8 cellular contexts compared by ENCODE assay signal in genomic region chr5:35803221-35803651, GRCh38. TPM values are rescaled to one million over a fixed set of nuclear protein-coding genes. Genes with fewer than 3 reads are reported as not detected.
A peak's percentile ranks its signal among the peaks of the same experiment; 100 is the strongest.
DNase-seq lines count a peak whose midpoint lies in the region; ATAC-seq and TF ChIP-seq lines count a peak whose summit lies in the region.

No MANE protein-coding gene starts in this region.

- H3K4me3 ChIP-seq in fibroblast of mammary gland (ENCODE audit: control insufficient read depth, low read depth, low read length) = no peak overlapping the region

- TF ChIP-seq CTCF in fibroblast of mammary gland (conservative IDR thresholded peaks at IDR 0.05; ENCODE audit: control insufficient read depth, insufficient read depth, low read depth, low read length) (no peak), omental fat pad (IDR thresholded peaks at IDR 0.05) (no peak)

- DNase-seq in Right ventricle myocardium inferior (ENCODE audit: missing footprints) = no peak
- DNase-seq in cardiac septum (ENCODE audit: low spot score) = no peak
- DNase-seq in SK-N-DZ (ENCODE audit: low spot score) = peak; percentile 70
- peak; percentile 72 for DNase-seq in fibroblast of mammary gland (ENCODE audit: low read depth)
- no peak for DNase-seq in omental fat pad (ENCODE audit: low spot score)
- DNase-seq in stimulated activated naive CD4-positive, alpha-beta T cell (lab: John Stamatoyannopoulos, UW) = no peak
- no peak for DNase-seq in germinal center (ENCODE audit: low spot score)

- intact Hi-C loops in Right ventricle myocardium inferior (cut with DNase I) = no loop called here
- intact Hi-C loops in cardiac septum (cut with DNase I) = no loop called here

- peak; percentile 34 for ATAC-seq in Right ventricle myocardium inferior
- ATAC-seq in omental fat pad (ENCODE audit: low FRiP score) = peak; percentile 32
- ATAC-seq in HG02623 (IDR thresholded peaks at IDR 0.05; ENCODE audit: unreplicated experiment) = no peak

RNA-seq across cellular contexts. Expression of gene IL7R, which starts 53.5 kb away (rescaled TPM):
- total RNA-seq in Right ventricle myocardium inferior (0.65 TPM), cardiac septum (0.92 TPM), omental fat pad (10 to 100 TPM; 13.4 to 45.8 (median 23.7) TPM)
- not detected in 2 replicates for polyA plus RNA-seq in SK-N-DZ (2014; cell fraction: cytosol; rRNA removed)
- polyA plus RNA-seq in SK-N-DZ (2014; cell fraction: nucleus; rRNA removed) = not detected in 2 replicates

Comparison
In these comparisons a context has a peak if more than half of its experiments do, and no peak if none do; other contexts are left out.
1. DNase-seq: peak in SK-N-DZ (single experiment) and fibroblast of mammary gland (single experiment); none in Right ventricle myocardium inferior (single experiment), cardiac septum (single experiment), omental fat pad (single experiment), stimulated activated naive CD4-positive, alpha-beta T cell (0 of 6) and germinal center (single experiment).